16 cellular contexts compared by ENCODE assay signal in the genomic region with DNA sequence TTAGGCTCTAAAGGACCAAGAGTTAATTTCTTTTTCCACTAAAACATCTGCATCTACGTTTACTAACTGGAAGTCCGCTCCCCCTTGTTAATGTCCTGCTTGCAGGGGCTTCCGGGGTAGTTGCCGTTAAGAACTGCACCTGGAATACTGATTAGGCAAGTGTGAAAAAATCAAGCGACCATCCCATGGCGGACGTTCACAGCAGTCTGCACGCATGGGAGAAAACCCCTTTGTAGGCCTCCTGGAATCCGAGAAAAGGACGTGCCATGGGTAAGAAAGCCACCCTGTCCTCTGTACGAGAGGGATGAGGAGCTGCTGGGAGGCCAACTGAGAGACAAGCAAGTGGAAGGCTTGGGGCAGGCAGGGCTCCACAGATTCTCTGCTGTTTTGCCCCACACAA. TPM values are rescaled to one million over a fixed set of nuclear protein-coding genes. Genes with fewer than 3 reads are reported as not detected.
A peak's percentile ranks its signal among the peaks of the same experiment; 100 is the strongest.
DNase-seq lines count a peak whose midpoint lies in the region; ATAC-seq, FAIRE-seq and TF ChIP-seq lines count a peak whose summit lies in the region.
"Had no signal": no experiment of that assay in that cellular context is flagged by ENCODE, and none has a peak within 500 bp of the region (broad histone marks: within the 10 kb centered on the region; RNA-seq: fewer than 3 reads in every experiment).

No MANE protein-coding gene starts in this region.

- H3K9me3 ChIP-seq in SU-DHL-6 (ENCODE audit: insufficient read depth, low read length) (no peaks in the 10 kb centered on the region), keratinocyte (ENCODE audit: control insufficient read depth, low read depth, low read length) (no peaks in the 10 kb centered on the region), spleen (no peaks in the 10 kb centered on the region)
- H3K9me3 ChIP-seq: lower lobe of right lung, thyroid gland had no signal

- H3K9ac ChIP-seq in SU-DHL-6 (ENCODE audit: low read length) = peak overlapping the region; percentile 14; the same call in 1 of the 2 replicates
- H3K9ac ChIP-seq in keratinocyte (ENCODE audit: control insufficient read depth, extremely low read depth, insufficient read depth, low read length) = peak overlapping the region; percentile 14

- POLR2A ChIA-PET in activated CD4-positive, alpha-beta T cell treated with anti-CD3 and anti-CD28 coated beads for 36 hours (lab: Charles Lee) = no interaction called here

- 88 to 90% (median 88%) methylated on average over 11 of the region's 11 CpGs for WGBS in spleen, 5 donors

- H3K4me3 ChIP-seq in SU-DHL-6 (ENCODE audit: insufficient read depth, low read length, poor library complexity, severe bottlenecking) (peak overlapping the region; percentile 4), keratinocyte (ENCODE audit: control insufficient read depth in 2 of 3, extremely low read depth in 1 of 3, insufficient read depth in 2 of 3, low read depth in 1 of 3, low read length in 3 of 3) (no peak overlapping the region), spleen (no peak overlapping the region)
- H3K4me3 ChIP-seq: lower lobe of right lung, thyroid gland had no signal

- CTCF ChIA-PET in activated CD4-positive, alpha-beta T cell treated with anti-CD3 and anti-CD28 coated beads for 36 hours (lab: Charles Lee) = interaction anchor here (0.6 to 0.8 kb wide), 2 partner anchors 43 to 169 kb away, joined by 3 read pairs; no protein-coding TSS in a partner anchor

- no peaks in the 10 kb centered on the region for H3K27me3 ChIP-seq in SU-DHL-6 (ENCODE audit: low read length)
- no peaks in the 10 kb centered on the region for H3K27me3 ChIP-seq in keratinocyte (ENCODE audit: control insufficient read depth, extremely low read depth, insufficient read depth, low read length)
- no peaks in the 10 kb centered on the region for H3K27me3 ChIP-seq in spleen (replicated peaks in 1 of 7)
- H3K27me3 ChIP-seq: thyroid gland had no signal

- H3K9me1 ChIP-seq in keratinocyte (ENCODE audit: control insufficient read depth, extremely low read depth, insufficient read depth, low read length) = peaks cover 2% of the 10 kb centered on the region

- H3K4me3 Mint-ChIP-seq in activated CD4-positive, alpha-beta T cell treated with anti-CD3 and anti-CD28 coated beads for 36 hours = no peak overlapping the region
- H3K4me3 Mint-ChIP-seq: endodermal cell had no signal

- peaks cover 40% of the 10 kb centered on the region for H3F3A ChIP-seq in SU-DHL-6 (ENCODE audit: insufficient read depth)

- peaks cover 16% of the 10 kb centered on the region for H3K36me3 ChIP-seq in SU-DHL-6 (ENCODE audit: low read length)
- peaks cover 30 to 67% of the 10 kb centered on the region in 2 experiments for H3K36me3 ChIP-seq in keratinocyte (ENCODE audit: control insufficient read depth in 2 of 2, extremely low read depth in 1 of 2, insufficient read depth in 2 of 2, low read length in 2 of 2)
- peaks cover 0 to 87% (median 57%) of the 10 kb centered on the region in 6 donors for H3K36me3 ChIP-seq in spleen

- H3K27ac ChIP-seq in SU-DHL-6 (ENCODE audit: low read depth, low read length) (peak overlapping the region; percentile 94), keratinocyte (ENCODE audit: control insufficient read depth, insufficient read depth, low read length) (peak overlapping the region; percentile 63), spleen (peak overlapping the region; percentile 43 to 93 (median 79))
- H3K27ac ChIP-seq: lower lobe of right lung, thyroid gland had no signal

- dilution Hi-C loops in keratinocyte (cut with MboI; ENCODE audit: extremely low pct_ligation_motif_present, low sequenced_read_pairs) = no loop called here

- FAIRE-seq in keratinocyte (lab: Jason Lieb, UNC) (no peak), RCC 7860 (lab: Jason Lieb, UNC) (no peak)
- FAIRE-seq: A204.1 had no signal

- no peaks in the 10 kb centered on the region for H3K9me3 Mint-ChIP-seq in activated CD4-positive, alpha-beta T cell treated with anti-CD3 and anti-CD28 coated beads for 36 hours (ENCODE audit: low read depth)
- H3K9me3 Mint-ChIP-seq: endodermal cell had no signal

- intact Hi-C loops in activated CD4-positive, alpha-beta T cell treated with anti-CD3 and anti-CD28 coated beads for 36 hours (cut with DNase I, micrococcal nuclease) = no loop called here
- intact Hi-C loops in spleen (cut with DNase I; ENCODE audit: low total_unique reads) = no loop called here

- H3K79me2 ChIP-seq in SU-DHL-6 (ENCODE audit: insufficient read depth, low read length) = no peaks in the 10 kb centered on the region; the same call in 1 of the 2 replicates
- peaks cover 9% of the 10 kb centered on the region for H3K79me2 ChIP-seq in keratinocyte (ENCODE audit: control insufficient read depth, insufficient read depth, low read length)

- H3K4me1 ChIP-seq in keratinocyte (ENCODE audit: control insufficient read depth, extremely low read depth, insufficient read depth, low read length) (peaks cover 19% of the 10 kb centered on the region), spleen (peaks cover 50 to 100% (median 68%) of the 10 kb centered on the region in 6 donors)

- TF ChIP-seq POLR2A in spleen (IDR thresholded peaks at IDR 0.05) = no peak

- no peaks in the 10 kb centered on the region for H3K27me3 Mint-ChIP-seq in activated CD4-positive, alpha-beta T cell treated with anti-CD3 and anti-CD28 coated beads for 36 hours

- H3K36me3 Mint-ChIP-seq in activated CD4-positive, alpha-beta T cell treated with anti-CD3 and anti-CD28 coated beads for 36 hours (ENCODE audit: low read depth) = peaks cover 59% of the 10 kb centered on the region

- TF ChIP-seq CTCF in SU-DHL-6 (IDR thresholded peaks at IDR 0.05; ENCODE audit: insufficient read depth, low read length, poor library complexity, severe bottlenecking) (no peak), keratinocyte (optimal IDR thresholded peaks at IDR 0.05 in 1 of 3, IDR thresholded peaks at IDR 0.05 in 1 of 3, conservative IDR thresholded peaks at IDR 0.05 in 1 of 3; ENCODE audit: extremely low read depth in 1 of 3, insufficient read depth in 2 of 3, low read length in 3 of 3) (no peak), spleen (IDR thresholded peaks at IDR 0.05 in 8 of 11, conservative IDR thresholded peaks at IDR 0.05 in 3 of 11) (no peak)

- H4K20me1 ChIP-seq in SU-DHL-6 (ENCODE audit: low read depth, low read length) = no peaks in the 10 kb centered on the region
- H4K20me1 ChIP-seq in keratinocyte (ENCODE audit: control insufficient read depth, extremely low read depth, insufficient read depth, low read length) = peaks cover 13% of the 10 kb centered on the region

- ATAC-seq in activated CD4-positive, alpha-beta T cell treated with anti-CD3 and anti-CD28 coated beads for 36 hours = no peak
- no peak for ATAC-seq in HG03095 (IDR thresholded peaks at IDR 0.05; ENCODE audit: unreplicated experiment)
- ATAC-seq: lower lobe of right lung had no signal

- no peak for DNase-seq in activated CD4-positive, alpha-beta T cell treated with anti-CD3 and anti-CD28 coated beads for 36 hours
- DNase-seq in activated CD4-positive, alpha-beta T cell treated with anti-CD3 and anti-CD28 coated beads for 1 hour = no peak
- no peak for DNase-seq in keratinocyte (ENCODE audit: low read depth, low spot score)
- no peak for DNase-seq in spleen
- no peak for DNase-seq in stimulated activated CD4-positive, alpha-beta T cell treated with anti-CD3 and anti-CD28 coated beads, Interleukin-12 subunit alpha, Interleukin-12 subunit beta, amount 100 ng/mL, for 4 hours
- no peak for DNase-seq in RCC 7860 (ENCODE audit: low spot score)
- DNase-seq: aorta, DND-41, endodermal cell, KBM-7, lower lobe of right lung, NCI-H1930, thyroid gland had no signal

- peak overlapping the region; percentile 57 for H3K4me2 ChIP-seq in SU-DHL-6 (ENCODE audit: low read depth, low read length, poor library complexity, severe bottlenecking)
- H3K4me2 ChIP-seq in keratinocyte (ENCODE audit: control insufficient read depth, extremely low read depth, insufficient read depth, low read depth, low read length) = no peak overlapping the region

- H3K27ac Mint-ChIP-seq in activated CD4-positive, alpha-beta T cell treated with anti-CD3 and anti-CD28 coated beads for 36 hours = peak overlapping the region; percentile 83
- H3K27ac Mint-ChIP-seq: endodermal cell had no signal

- H3K9me2 ChIP-seq in SU-DHL-6 (replicated peaks; ENCODE audit: insufficient read depth, low read length) = no peaks in the 10 kb centered on the region

- H2AFZ ChIP-seq in SU-DHL-6 (ENCODE audit: low read depth, low read length, severe bottlenecking) (no peak overlapping the region), keratinocyte (ENCODE audit: control insufficient read depth, low read length) (no peak overlapping the region)

- peaks cover 51% of the 10 kb centered on the region for H3K4me1 Mint-ChIP-seq in activated CD4-positive, alpha-beta T cell treated with anti-CD3 and anti-CD28 coated beads for 36 hours
- H3K4me1 Mint-ChIP-seq: endodermal cell had no signal

RNA-seq across cellular contexts. Expression of gene SNN, which starts 14.9 kb away (rescaled TPM):
- 1 to 10 TPM; 6.0 to 7.2 TPM for total RNA-seq in activated CD4-positive, alpha-beta T cell treated with anti-CD3 and anti-CD28 coated beads for 36 hours
- polyA plus RNA-seq in keratinocyte = 15.9 to 18.1 TPM (median 17.3 TPM) in 3 replicates
- 6.6 TPM for polyA plus RNA-seq in keratinocyte (2011; ENCODE audit: low read depth)
- 19.3 and 21.9 TPM in 2 replicates for polyA plus RNA-seq in keratinocyte (2011; cell fraction: cytosol; rRNA removed)
- 16.5 and 16.8 TPM in 2 replicates for polyA plus RNA-seq in keratinocyte (2011; cell fraction: nucleus; rRNA removed)
- 12.8 and 15.6 TPM in 2 replicates for polyA plus RNA-seq in keratinocyte (2012; ENCODE audit: low replicate concordance)
- polyA minus RNA-seq in keratinocyte = 10.2 to 11.8 TPM (median 11.2 TPM) in 3 replicates
- 17.3 TPM for polyA minus RNA-seq in keratinocyte (2011; cell fraction: cytosol; rRNA and poly(A)+ RNA removed)
- polyA minus RNA-seq in keratinocyte (2011; cell fraction: nucleus; rRNA and poly(A)+ RNA removed) = 6.4 and 10.1 TPM in 2 replicates
- 10 to 100 TPM; 44.5 to 59.5 (median 49.1) TPM for total RNA-seq in spleen
- polyA plus RNA-seq in spleen = 10 to 100 TPM; 22.3 to 53.7 (median 25.1) TPM

RNA-seq across cellular contexts. Expression of gene TXNDC11, which starts 59.5 kb away (rescaled TPM):
- 10 to 100 TPM; 27.3 to 28.3 TPM for total RNA-seq in activated CD4-positive, alpha-beta T cell treated with anti-CD3 and anti-CD28 coated beads for 36 hours
- polyA plus RNA-seq in keratinocyte (34.2 to 50.3 TPM (median 35.9 TPM) in 3 replicates), spleen (10 to 100 TPM; 28.3 to 43.4 (median 36.6) TPM)
- polyA plus RNA-seq in keratinocyte (2011; ENCODE audit: low read depth) = 28.8 TPM
- 24.6 and 26.6 TPM in 2 replicates for polyA plus RNA-seq in keratinocyte (2011; cell fraction: cytosol; rRNA removed)
- polyA plus RNA-seq in keratinocyte (2011; cell fraction: nucleus; rRNA removed) = 54.3 and 56.9 TPM in 2 replicates
- polyA plus RNA-seq in keratinocyte (2012; ENCODE audit: low replicate concordance) = 19.0 and 27.4 TPM in 2 replicates
- polyA minus RNA-seq in keratinocyte = 30.2 to 35.8 TPM (median 33.7 TPM) in 3 replicates
- polyA minus RNA-seq in keratinocyte (2011; cell fraction: cytosol; rRNA and poly(A)+ RNA removed) = 16.3 TPM
- 29.4 and 43.4 TPM in 2 replicates for polyA minus RNA-seq in keratinocyte (2011; cell fraction: nucleus; rRNA and poly(A)+ RNA removed)
- total RNA-seq in spleen = 100 to 1,000 TPM in 1 of 7 donors, 10 to 100 TPM in 6; 42.7 to 104 (median 64.0) TPM

Comparison
In these comparisons a context has a peak if more than half of its experiments do, and no peak if none do; other contexts are left out.
1. RNA of gene SNN, which starts 14.9 kb away (total RNA-seq): 44.5 to 59.5 TPM in spleen; 6.0 to 7.2 TPM in activated CD4-positive, alpha-beta T cell treated with anti-CD3 and anti-CD28 coated beads for 36 hours; every median in the first group is over 4 times any median in the second.
2. Peak in every context shown above with its lines, with median percentiles within 50 percentile points of each other: H3K27ac ChIP-seq.